ENCODE assay signal across 10 cellular contexts in genomic region chr5:119304439-119304838, GRCh38. TPM values are rescaled to one million over a fixed set of nuclear protein-coding genes. Genes with fewer than 3 reads are reported as not detected.
DNase-seq lines count a peak whose midpoint lies in the region; ATAC-seq and TF ChIP-seq lines count a peak whose summit lies in the region.
"Had no signal": no experiment of that assay in that cellular context is flagged by ENCODE, and none has a peak within 500 bp of the region (broad histone marks: within the 10 kb centered on the region; RNA-seq: fewer than 3 reads in every experiment).

No MANE protein-coding gene starts in this region.

- peaks cover 16% of the 10 kb centered on the region for H3K4me1 Mint-ChIP-seq in nephron progenitor cell

- no peaks in the 10 kb centered on the region for H3K27me3 Mint-ChIP-seq in nephron progenitor cell (ENCODE audit: low read depth, poor library complexity)

- no peaks in the 10 kb centered on the region for H4K20me1 ChIP-seq in DND-41 (ENCODE audit: insufficient read depth, low read length)

- no peak for DNase-seq in DND-41
- peak; percentile 12 for DNase-seq in MV-4-11 (lab: John Stamatoyannopoulos, UW)
- peak; percentile 41 for DNase-seq in choroid plexus epithelial cell (ENCODE audit: low read depth)
- no peak for DNase-seq in nephron progenitor cell
- no peak for DNase-seq in mucosa of gallbladder (ENCODE audit: low spot score)
- DNase-seq in NCI-H2227 (lab: John Stamatoyannopoulos, UW; ENCODE audit: unreplicated experiment): no peak
- no peak for DNase-seq in SHP77 (lab: John Stamatoyannopoulos, UW)
- DNase-seq: GDM1, occipital lobe had no signal

- 0 out of 2 replicates have a peak overlapping the region, but pooled peaks have one; percentile 10 for H3K4me2 ChIP-seq in DND-41 (ENCODE audit: insufficient read depth, low read length)

- peaks cover 100% of the 10 kb centered on the region for H3K4me1 ChIP-seq in DND-41 (ENCODE audit: insufficient read depth, low read length)

- TF ChIP-seq CTCF in DND-41 (IDR thresholded peaks at IDR 0.05; ENCODE audit: borderline replicate concordance, extremely low read depth, low read length, poor library complexity, severe bottlenecking) (no peak), choroid plexus epithelial cell (conservative IDR thresholded peaks at IDR 0.05; ENCODE audit: low read depth, low read length) (no peak), nephron progenitor cell (IDR thresholded peaks at IDR 0.05) (no peak)

- H3K4me3 ChIP-seq in DND-41 (ENCODE audit: low read depth in 1 of 2, low read length in 2 of 2): no peak overlapping the region
- no peak overlapping the region for H3K4me3 ChIP-seq in choroid plexus epithelial cell (ENCODE audit: low read depth, low read length)
- H3K4me3 ChIP-seq: SK-N-MC had no signal

- H3K9me3 ChIP-seq in DND-41 (ENCODE audit: insufficient read depth, low read length, severe bottlenecking): no peaks in the 10 kb centered on the region

- H3K27ac ChIP-seq in DND-41 (ENCODE audit: low read length): peak overlapping the region; percentile 99
- H3K27ac ChIP-seq: SK-N-MC had no signal

- peaks cover 39% of the 10 kb centered on the region for H3K9me3 Mint-ChIP-seq in nephron progenitor cell

- peak overlapping the region; percentile 41 for H3K4me3 Mint-ChIP-seq in nephron progenitor cell

- no peak for ATAC-seq in DND-41 (ENCODE audit: insufficient read depth, low read depth)

- H3K27me3 ChIP-seq in DND-41 (ENCODE audit: insufficient read depth, low read length, poor library complexity): no peaks in the 10 kb centered on the region

- peak overlapping the region; percentile 22; the same call in 1 of the 2 replicates for H3K9ac ChIP-seq in DND-41 (ENCODE audit: low read depth, low read length)

- peaks cover 39% of the 10 kb centered on the region for H3K36me3 Mint-ChIP-seq in nephron progenitor cell (ENCODE audit: low read depth)

- peaks cover 85% of the 10 kb centered on the region for H3K79me2 ChIP-seq in DND-41 (ENCODE audit: insufficient read depth, low read length)

- H3K36me3 ChIP-seq in DND-41 (ENCODE audit: insufficient read depth, low read length): no peaks in the 10 kb centered on the region

- H2AFZ ChIP-seq in DND-41 (ENCODE audit: low read depth, low read length): no peak overlapping the region

- H3K27ac Mint-ChIP-seq in nephron progenitor cell: peak overlapping the region; percentile 85

RNA-seq across cellular contexts. Expression of gene TNFAIP8, which starts 51.4 kb away (rescaled TPM):
- 17.1 TPM for total RNA-seq in mucosa of gallbladder

Comparison
In these comparisons a context has a peak if more than half of its experiments do, and no peak if none do; other contexts are left out.
1. DNase-seq: peak in MV-4-11 (single experiment) and choroid plexus epithelial cell (single experiment); none in DND-41 (single experiment), nephron progenitor cell (single experiment), mucosa of gallbladder (single experiment), NCI-H2227 (single experiment) and SHP77 (0 of 2).